1 cellular context compared by ENCODE assay signal in genomic region chr2:43023791-43024514, GRCh38.
TF ChIP-seq lines count a peak whose summit lies in the region.

No MANE protein-coding gene starts in this region.

TF ChIP-seq in IMR-90, 13 proteins besides CTCF, POLR2A, EP300 and RAD21:
- no peak for TF ChIP-seq NFE2L2 (IDR thresholded peaks at IDR 0.05; ENCODE audit: low read depth, low read length)
- no peak for TF ChIP-seq CEBPB (IDR thresholded peaks at IDR 0.05; ENCODE audit: low read depth, low read length)
- no peak for TF ChIP-seq SMC3 (IDR thresholded peaks at IDR 0.05; ENCODE audit: low read depth, low read length)
- no peak for TF ChIP-seq MAFK (IDR thresholded peaks at IDR 0.05; ENCODE audit: low read depth, low read length)
